In genomic region chr22:31917227-31917921, GRCh38 we compare ENCODE assay signal across 11 cellular contexts. TPM values are rescaled to one million over a fixed set of nuclear protein-coding genes. Genes with fewer than 3 reads are reported as not detected.
DNase-seq lines count a peak whose midpoint lies in the region; ATAC-seq and TF ChIP-seq lines count a peak whose summit lies in the region.
"Had no signal": no experiment of that assay in that cellular context is flagged by ENCODE, and none has a peak within 500 bp of the region (broad histone marks: within the 10 kb centered on the region; RNA-seq: fewer than 3 reads in every experiment).

No MANE protein-coding gene starts in this region.

- H3K36me3 Mint-ChIP-seq in activated T-helper 1 cell treated with anti-CD3 and anti-CD28 coated beads, Interleukin-12 subunit alpha, Interleukin-12 subunit beta, Interleukin-2, Interleukin-4 antibody, amounts not matched to agents 30 ng/mL and 10 ng/mL and 1 ng/mL, durations not matched to agents 14 hours and 24 hours and 36 hours (ENCODE audit: low read depth) = peaks cover 2% of the 10 kb centered on the region

- 77 to 83% (median 77%) methylated on average over 16 to 17 of the region's 17 CpGs for WGBS in heart left ventricle, 4 donors

- H3K4me3 Mint-ChIP-seq in activated T-helper 1 cell treated with anti-CD3 and anti-CD28 coated beads, Interleukin-12 subunit alpha, Interleukin-12 subunit beta, Interleukin-2, Interleukin-4 antibody, amounts not matched to agents 30 ng/mL and 10 ng/mL and 1 ng/mL, durations not matched to agents 14 hours and 24 hours and 36 hours = no peak overlapping the region

- intact Hi-C loops in heart left ventricle (cut with DNase I) (no loop called here), colonic mucosa (cut with DNase I) (no loop called here), upper lobe of right lung (cut with DNase I) (no loop called here)
- intact Hi-C loops in activated T-helper 1 cell treated with anti-CD3 and anti-CD28 coated beads, Interleukin-12 subunit alpha, Interleukin-12 subunit beta, Interleukin-2, Interleukin-4 antibody, amounts not matched to agents 30 ng/mL and 10 ng/mL and 1 ng/mL, durations not matched to agents 14 hours and 24 hours and 36 hours (cut with micrococcal nuclease) = no loop called here

- H3K27ac Mint-ChIP-seq in activated T-helper 1 cell treated with anti-CD3 and anti-CD28 coated beads, Interleukin-12 subunit alpha, Interleukin-12 subunit beta, Interleukin-2, Interleukin-4 antibody, amounts not matched to agents 30 ng/mL and 10 ng/mL and 1 ng/mL, durations not matched to agents 14 hours and 24 hours and 36 hours = no peak overlapping the region

- H4K20me1 ChIP-seq in Karpas-422 (ENCODE audit: insufficient read depth, low read depth, low read length) = no peaks in the 10 kb centered on the region

- TF ChIP-seq POLR2A in heart left ventricle (IDR thresholded peaks at IDR 0.05) = no peak

- H3K9me3 Mint-ChIP-seq in activated T-helper 1 cell treated with anti-CD3 and anti-CD28 coated beads, Interleukin-12 subunit alpha, Interleukin-12 subunit beta, Interleukin-2, Interleukin-4 antibody, amounts not matched to agents 30 ng/mL and 10 ng/mL and 1 ng/mL, durations not matched to agents 14 hours and 24 hours and 36 hours = no peaks in the 10 kb centered on the region

- no peaks in the 10 kb centered on the region for H3K79me2 ChIP-seq in Karpas-422 (ENCODE audit: low read length)

- H3K9me3 ChIP-seq in heart left ventricle (no peaks in the 10 kb centered on the region), right atrium auricular region (no peaks in the 10 kb centered on the region), colonic mucosa (no peaks in the 10 kb centered on the region), upper lobe of right lung (no peaks in the 10 kb centered on the region), Karpas-422 (ENCODE audit: low read length) (no peaks in the 10 kb centered on the region)
- H3K9me3 ChIP-seq: psoas muscle had no signal

- H3K27ac ChIP-seq in heart left ventricle (peak overlapping the region in 1 of 12 donors; percentile 69), right atrium auricular region (no peak overlapping the region), HL-60 (replicated peaks) (peak overlapping the region; percentile 84), colonic mucosa (no peak overlapping the region), upper lobe of right lung (no peak overlapping the region), Karpas-422 (ENCODE audit: low read length) (no peak overlapping the region)
- H3K27ac ChIP-seq: brain microvascular endothelial cell, psoas muscle had no signal

- H3K36me3 ChIP-seq in heart left ventricle (no peaks in the 10 kb centered on the region), right atrium auricular region (no peaks in the 10 kb centered on the region), colonic mucosa (no peaks in the 10 kb centered on the region), upper lobe of right lung (no peaks in the 10 kb centered on the region), Karpas-422 (ENCODE audit: insufficient read depth, low read length) (no peaks in the 10 kb centered on the region)
- H3K36me3 ChIP-seq: brain microvascular endothelial cell had no signal

- no peak overlapping the region for H3K4me2 ChIP-seq in Karpas-422 (ENCODE audit: low read depth, low read length, poor library complexity, severe bottlenecking)

- no peak overlapping the region for H2AFZ ChIP-seq in Karpas-422 (ENCODE audit: low read length)

- H3K9ac ChIP-seq in colonic mucosa (ENCODE audit: low read depth in 2 of 2, low read length in 2 of 2) (no peak overlapping the region), Karpas-422 (ENCODE audit: low read length) (no peak overlapping the region)

- H3K4me1 ChIP-seq in heart left ventricle (peaks cover 0 to 50% (median 0%) of the 10 kb centered on the region in 12 donors), right atrium auricular region (no peaks in the 10 kb centered on the region), colonic mucosa (no peaks in the 10 kb centered on the region), upper lobe of right lung (peaks cover 15% of the 10 kb centered on the region), Karpas-422 (ENCODE audit: low read length) (peaks cover 11% of the 10 kb centered on the region)

- H3K4me3 ChIP-seq in heart left ventricle (no peak overlapping the region), right atrium auricular region (no peak overlapping the region), HL-60 (replicated peaks; ENCODE audit: insufficient read depth, low read length) (peak overlapping the region; percentile 11; the same call in 1 of the 2 replicates), colonic mucosa (no peak overlapping the region), upper lobe of right lung (no peak overlapping the region), Karpas-422 (ENCODE audit: low read length) (no peak overlapping the region)
- H3K4me3 ChIP-seq: psoas muscle had no signal

- H3K9me2 ChIP-seq in Karpas-422 (replicated peaks; ENCODE audit: insufficient read depth, low read length) = no peaks in the 10 kb centered on the region

- H3K4me1 Mint-ChIP-seq in activated T-helper 1 cell treated with anti-CD3 and anti-CD28 coated beads, Interleukin-12 subunit alpha, Interleukin-12 subunit beta, Interleukin-2, Interleukin-4 antibody, amounts not matched to agents 30 ng/mL and 10 ng/mL and 1 ng/mL, durations not matched to agents 14 hours and 24 hours and 36 hours (ENCODE audit: low read depth) = peaks cover 15% of the 10 kb centered on the region

- peak in 4 of 5 donors; percentile 25 to 61 (median 49) for DNase-seq in heart left ventricle
- DNase-seq in right atrium auricular region (ENCODE audit: low spot score) = no peak
- peak; percentile 78 to 83 for DNase-seq in HL-60 (ENCODE audit: low read depth in 1 of 2, low spot score in 1 of 2)
- DNase-seq in colonic mucosa = peak; percentile 25
- DNase-seq in upper lobe of right lung = peak; percentile 67
- no peak for DNase-seq in activated T-helper 1 cell treated with anti-CD3 and anti-CD28 coated beads, Interleukin-12 subunit alpha, Interleukin-12 subunit beta, Interleukin-2, Interleukin-4 antibody, amounts not matched to agents 30 ng/mL and 10 ng/mL and 1 ng/mL, durations not matched to agents 14 hours and 24 hours and 36 hours (ENCODE audit: low spot score)
- no peak for DNase-seq in NCI-H345 (lab: John Stamatoyannopoulos, UW)
- DNase-seq in Karpas-422 = no peak
- DNase-seq: brain microvascular endothelial cell, T-helper 9 cell had no signal

- no peaks in the 10 kb centered on the region for H3K27me3 ChIP-seq in heart left ventricle
- no peaks in the 10 kb centered on the region for H3K27me3 ChIP-seq in right atrium auricular region
- H3K27me3 ChIP-seq in HL-60 (ENCODE audit: insufficient read depth, poor library complexity, severe bottlenecking) = no peaks in the 10 kb centered on the region
- no peaks in the 10 kb centered on the region for H3K27me3 ChIP-seq in colonic mucosa
- H3K27me3 ChIP-seq in upper lobe of right lung = no peaks in the 10 kb centered on the region
- no peaks in the 10 kb centered on the region for H3K27me3 ChIP-seq in Karpas-422 (ENCODE audit: low read length)
- H3K27me3 ChIP-seq: brain microvascular endothelial cell had no signal

- ATAC-seq in heart left ventricle (peak; percentile 14 to 64 (median 42)), upper lobe of right lung (peak; percentile 88)
- ATAC-seq: psoas muscle had no signal

- TF ChIP-seq CTCF in heart left ventricle (IDR thresholded peaks at IDR 0.05) (no peak), right atrium auricular region (IDR thresholded peaks at IDR 0.05) (no peak), HL-60 (IDR thresholded peaks at IDR 0.05; ENCODE audit: insufficient read depth, low read length) (no peak), colonic mucosa (IDR thresholded peaks at IDR 0.05) (no peak), upper lobe of right lung (IDR thresholded peaks at IDR 0.05) (no peak)

- H3K27me3 Mint-ChIP-seq in activated T-helper 1 cell treated with anti-CD3 and anti-CD28 coated beads, Interleukin-12 subunit alpha, Interleukin-12 subunit beta, Interleukin-2, Interleukin-4 antibody, amounts not matched to agents 30 ng/mL and 10 ng/mL and 1 ng/mL, durations not matched to agents 14 hours and 24 hours and 36 hours (ENCODE audit: insufficient read depth) = no peaks in the 10 kb centered on the region

RNA-seq across cellular contexts. Expression of gene YWHAH, which starts 27.0 kb away (rescaled TPM):
- 100 to 1,000 TPM in 3 of 9 donors, 10 to 100 TPM in 6; 57.5 to 126 (median 84.1) TPM for total RNA-seq in heart left ventricle
- polyA plus RNA-seq in heart left ventricle = 100 to 1,000 TPM in 1 of 2 donors, 10 to 100 TPM in 1; 47.2 to 111 TPM
- total RNA-seq in right atrium auricular region = 10 to 100 TPM; 47.9 to 92.0 TPM
- total RNA-seq in colonic mucosa = 100 to 1,000 TPM; 207 to 269 TPM
- total RNA-seq in upper lobe of right lung = 154 TPM
- 128 and 139 TPM in 2 replicates for total RNA-seq in activated T-helper 1 cell treated with anti-CD3 and anti-CD28 coated beads, Interleukin-12 subunit alpha, Interleukin-12 subunit beta, Interleukin-2, Interleukin-4 antibody, amounts not matched to agents 30 ng/mL and 10 ng/mL and 1 ng/mL, durations not matched to agents 14 hours and 24 hours and 36 hours
- total RNA-seq in Karpas-422 (2014; rRNA removed; shearing (Covaris generic); ENCODE audit: low replicate concordance) = 38.5 and 51.7 TPM in 2 replicates

Comparison
In these comparisons a context has a peak if more than half of its experiments do, and no peak if none do; other contexts are left out.
1. DNase-seq: peak in heart left ventricle (4 of 5), HL-60 (2 of 2), colonic mucosa (single experiment) and upper lobe of right lung (single experiment); none in right atrium auricular region (single experiment), activated T-helper 1 cell treated with anti-CD3 and anti-CD28 coated beads, Interleukin-12 subunit alpha, Interleukin-12 subunit beta, Interleukin-2, Interleukin-4 antibody, amounts not matched to agents 30 ng/mL and 10 ng/mL and 1 ng/mL, durations not matched to agents 14 hours and 24 hours and 36 hours (single experiment), NCI-H345 (single experiment) and Karpas-422 (single experiment).